1 cellular context compared by ENCODE assay signal in the genomic region with DNA sequence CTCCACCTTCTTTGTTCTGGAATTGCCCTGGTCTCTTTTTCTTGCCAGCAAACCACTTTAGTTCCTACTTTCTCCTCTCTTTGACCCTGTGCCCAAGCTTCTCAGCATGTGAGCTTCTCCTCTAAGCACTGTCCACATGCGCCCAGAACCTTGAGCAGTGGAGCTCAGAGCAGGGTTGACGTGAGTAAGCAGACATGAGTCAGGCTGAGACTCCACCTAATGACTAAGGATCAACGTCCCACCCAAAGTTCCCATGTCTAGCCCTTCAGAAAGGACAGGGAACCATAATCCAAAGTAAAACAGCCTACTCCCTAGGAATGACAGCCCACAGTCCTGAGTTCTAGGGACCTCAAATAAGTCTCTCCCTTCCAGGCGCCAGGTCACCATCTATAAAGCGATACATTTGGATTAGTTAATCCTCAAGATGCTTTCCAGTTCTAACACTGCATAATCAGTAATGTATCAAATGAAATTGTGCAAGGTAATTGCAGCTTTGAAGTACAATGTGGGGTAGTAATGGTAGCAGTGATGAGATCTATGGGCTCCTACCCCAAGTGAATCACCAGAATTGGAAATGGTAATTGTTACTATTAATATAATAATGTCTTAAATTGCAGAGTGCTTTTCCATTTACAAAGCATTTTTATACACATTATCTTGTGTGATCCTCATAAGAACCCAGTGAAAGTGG.
TF ChIP-seq lines count a peak whose summit lies in the region.

No MANE protein-coding gene starts in this region.

TF ChIP-seq in IMR-90, 13 proteins besides CTCF, POLR2A, EP300 and RAD21:
- TF ChIP-seq, protein P1, sequence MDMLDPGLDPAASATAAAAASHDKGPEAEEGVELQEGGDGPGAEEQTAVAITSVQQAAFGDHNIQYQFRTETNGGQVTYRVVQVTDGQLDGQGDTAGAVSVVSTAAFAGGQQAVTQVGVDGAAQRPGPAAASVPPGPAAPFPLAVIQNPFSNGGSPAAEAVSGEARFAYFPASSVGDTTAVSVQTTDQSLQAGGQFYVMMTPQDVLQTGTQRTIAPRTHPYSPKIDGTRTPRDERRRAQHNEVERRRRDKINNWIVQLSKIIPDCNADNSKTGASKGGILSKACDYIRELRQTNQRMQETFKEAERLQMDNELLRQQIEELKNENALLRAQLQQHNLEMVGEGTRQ (IDR thresholded peaks at IDR 0.05; ENCODE audit: low read depth, low read length): peak; percentile 44; the same call in 1 of the 2 replicates
- no peak for TF ChIP-seq RFX5 (IDR thresholded peaks at IDR 0.05; ENCODE audit: low read depth, low read length)
- no peak for TF ChIP-seq SMC3 (IDR thresholded peaks at IDR 0.05; ENCODE audit: low read depth, low read length)
- peak; percentile 96 for TF ChIP-seq FOS (IDR thresholded peaks at IDR 0.05; ENCODE audit: low read depth, low read length)
- TF ChIP-seq NFE2L2 (IDR thresholded peaks at IDR 0.05; ENCODE audit: low read depth, low read length): peak; percentile 62
- peak; percentile 85 for TF ChIP-seq MXI1 (IDR thresholded peaks at IDR 0.05; ENCODE audit: borderline replicate concordance, low read depth, low read length)
- TF ChIP-seq CEBPB (IDR thresholded peaks at IDR 0.05; ENCODE audit: low read depth, low read length): peak; percentile 67; the same call in 1 of the 2 replicates
- no peak for TF ChIP-seq MAZ (IDR thresholded peaks at IDR 0.05; ENCODE audit: borderline replicate concordance, low read depth, low read length)
- TF ChIP-seq RCOR1 (IDR thresholded peaks at IDR 0.05; ENCODE audit: insufficient replicate concordance, low read length): no peak
- TF ChIP-seq, protein P2, sequence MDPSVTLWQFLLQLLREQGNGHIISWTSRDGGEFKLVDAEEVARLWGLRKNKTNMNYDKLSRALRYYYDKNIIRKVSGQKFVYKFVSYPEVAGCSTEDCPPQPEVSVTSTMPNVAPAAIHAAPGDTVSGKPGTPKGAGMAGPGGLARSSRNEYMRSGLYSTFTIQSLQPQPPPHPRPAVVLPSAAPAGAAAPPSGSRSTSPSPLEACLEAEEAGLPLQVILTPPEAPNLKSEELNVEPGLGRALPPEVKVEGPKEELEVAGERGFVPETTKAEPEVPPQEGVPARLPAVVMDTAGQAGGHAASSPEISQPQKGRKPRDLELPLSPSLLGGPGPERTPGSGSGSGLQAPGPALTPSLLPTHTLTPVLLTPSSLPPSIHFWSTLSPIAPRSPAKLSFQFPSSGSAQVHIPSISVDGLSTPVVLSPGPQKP (IDR thresholded peaks at IDR 0.05; ENCODE audit: borderline replicate concordance, low read depth, low read length): no peak
- peak; percentile 60; the same call in 1 of the 2 replicates for TF ChIP-seq BHLHE40 (IDR thresholded peaks at IDR 0.05; ENCODE audit: low read depth, low read length)
- TF ChIP-seq MAFK (IDR thresholded peaks at IDR 0.05; ENCODE audit: low read depth, low read length): 0 out of 2 replicates have a peak, but pooled peaks have one; percentile 2
- TF ChIP-seq CHD1 (IDR thresholded peaks at IDR 0.05; ENCODE audit: low read depth, low read length): no peak
